ENCODE assay signal across 1 cellular context in the genomic region with DNA sequence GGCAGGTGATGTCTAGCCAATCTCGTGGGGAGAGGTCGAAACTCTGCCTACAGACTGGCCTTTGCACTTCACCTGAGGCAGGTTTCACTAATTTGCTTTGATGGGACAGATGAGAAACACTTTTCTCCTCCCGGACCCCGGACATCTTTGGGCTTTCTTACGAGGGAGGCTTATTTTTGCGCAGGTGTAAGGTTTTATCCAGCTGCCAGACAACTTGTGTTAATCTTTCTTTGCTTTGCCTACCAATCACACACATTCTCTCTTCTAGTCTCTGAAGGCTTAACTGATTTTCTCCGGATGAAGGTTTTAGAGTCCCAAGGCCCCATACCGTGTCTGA.
TF ChIP-seq lines count a peak whose summit lies in the region.

No MANE protein-coding gene starts in this region.

TF ChIP-seq in WTC11, 78 proteins besides CTCF, POLR2A, EP300 and RAD21 (continued from another document):
- no peak for TF ChIP-seq ESRRA (CRISPR knock-in tag; IDR thresholded peaks at IDR 0.05; ENCODE audit: borderline replicate concordance)
- TF ChIP-seq, protein P1, sequence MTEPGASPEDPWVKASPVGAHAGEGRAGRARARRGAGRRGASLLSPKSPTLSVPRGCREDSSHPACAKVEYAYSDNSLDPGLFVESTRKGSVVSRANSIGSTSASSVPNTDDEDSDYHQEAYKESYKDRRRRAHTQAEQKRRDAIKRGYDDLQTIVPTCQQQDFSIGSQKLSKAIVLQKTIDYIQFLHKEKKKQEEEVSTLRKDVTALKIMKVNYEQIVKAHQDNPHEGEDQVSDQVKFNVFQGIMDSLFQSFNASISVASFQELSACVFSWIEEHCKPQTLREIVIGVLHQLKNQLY (CRISPR knock-in tag; IDR thresholded peaks at IDR 0.05) = no peak
- TF ChIP-seq, protein P2, sequence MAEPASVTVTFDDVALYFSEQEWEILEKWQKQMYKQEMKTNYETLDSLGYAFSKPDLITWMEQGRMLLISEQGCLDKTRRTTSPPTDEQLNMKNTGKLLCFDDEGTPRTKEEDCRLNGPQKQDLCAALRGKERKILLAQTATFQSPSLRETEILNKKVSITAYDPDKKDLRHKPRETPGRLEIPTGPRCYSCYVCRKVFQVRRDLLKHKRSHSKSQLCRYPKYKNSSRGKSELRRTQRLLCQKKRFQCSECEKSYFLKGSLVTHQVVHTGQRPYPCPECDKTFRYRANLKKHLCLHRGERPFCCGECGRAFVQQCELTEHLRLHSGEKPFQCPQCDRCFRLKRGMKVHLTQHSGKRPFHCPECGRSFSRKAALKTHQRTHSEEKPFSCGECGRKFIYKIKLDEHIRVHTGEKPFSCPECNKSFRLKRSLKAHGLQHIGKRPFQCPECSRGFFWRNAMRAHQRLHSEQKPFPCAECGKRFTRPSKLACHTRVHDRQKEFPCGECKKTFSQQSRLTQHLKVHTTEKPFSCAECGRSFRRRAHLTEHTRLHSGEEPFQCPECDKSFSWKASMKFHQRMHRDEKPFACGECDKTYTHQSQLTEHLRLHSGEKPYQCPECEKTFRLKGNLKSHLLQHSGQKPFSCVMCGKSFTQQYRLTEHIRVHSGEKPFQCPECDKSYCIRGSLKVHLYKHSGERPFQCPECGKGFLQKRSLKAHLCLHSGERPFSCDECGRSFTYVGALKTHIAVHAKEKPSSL (CRISPR knock-in tag; conservative IDR thresholded peaks at IDR 0.05) = no peak
- TF ChIP-seq TEAD1 (CRISPR knock-in tag; IDR thresholded peaks at IDR 0.05) = no peak
- TF ChIP-seq GTF2I (CRISPR knock-in tag; conservative IDR thresholded peaks at IDR 0.05) = no peak
- no peak for TF ChIP-seq PRRX2 (CRISPR knock-in tag; IDR thresholded peaks at IDR 0.05)
- TF ChIP-seq, protein P3, sequence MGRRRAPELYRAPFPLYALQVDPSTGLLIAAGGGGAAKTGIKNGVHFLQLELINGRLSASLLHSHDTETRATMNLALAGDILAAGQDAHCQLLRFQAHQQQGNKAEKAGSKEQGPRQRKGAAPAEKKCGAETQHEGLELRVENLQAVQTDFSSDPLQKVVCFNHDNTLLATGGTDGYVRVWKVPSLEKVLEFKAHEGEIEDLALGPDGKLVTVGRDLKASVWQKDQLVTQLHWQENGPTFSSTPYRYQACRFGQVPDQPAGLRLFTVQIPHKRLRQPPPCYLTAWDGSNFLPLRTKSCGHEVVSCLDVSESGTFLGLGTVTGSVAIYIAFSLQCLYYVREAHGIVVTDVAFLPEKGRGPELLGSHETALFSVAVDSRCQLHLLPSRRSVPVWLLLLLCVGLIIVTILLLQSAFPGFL (CRISPR knock-in tag; IDR thresholded peaks at IDR 0.05; ENCODE audit: borderline replicate concordance) = no peak
TF ChIP-seq in WTC11: peak in this region for 0.
